23 cellular contexts compared by ENCODE assay signal in genomic region chr1:156228501-156228900, GRCh38. TPM values are rescaled to one million over a fixed set of nuclear protein-coding genes. Genes with fewer than 3 reads are reported as not detected.
DNase-seq lines count a peak whose midpoint lies in the region; ATAC-seq, FAIRE-seq and TF ChIP-seq lines count a peak whose summit lies in the region.
"Had no signal": no experiment of that assay in that cellular context is flagged by ENCODE, and none has a peak within 500 bp of the region (broad histone marks: within the 10 kb centered on the region; RNA-seq: fewer than 3 reads in every experiment).

No MANE protein-coding gene starts in this region.

- no peak overlapping the region for H2BK20ac ChIP-seq in H1 (ENCODE audit: low read length)

- no peak overlapping the region for H3K4ac ChIP-seq in H1 (replicated peaks; ENCODE audit: insufficient read length, low read depth, low read length)

- FAIRE-seq in H1 (lab: Jason Lieb, UNC), result no peak
- FAIRE-seq: astrocyte, urothelium cell line had no signal

- TF ChIP-seq EP300 in H1 (IDR thresholded peaks at IDR 0.05; ENCODE audit: borderline replicate concordance in 1 of 2, low read depth in 2 of 2, low read length in 2 of 2), result no peak

- no peak for TF ChIP-seq RAD21 in H1 (IDR thresholded peaks at IDR 0.05 in 1 of 2, conservative IDR thresholded peaks at IDR 0.05 in 1 of 2; ENCODE audit: low read depth in 2 of 2, low read length in 2 of 2)

- no peak overlapping the region for H4K91ac ChIP-seq in H1 (replicated peaks; ENCODE audit: insufficient read length, low read length)

- no peak overlapping the region for H3K4me3 Mint-ChIP-seq in CD4-positive, CD25-positive, alpha-beta regulatory T cell
- H3K4me3 Mint-ChIP-seq: memory B cell; naive thymus-derived CD4-positive, alpha-beta T cell had no signal

- H4K20me1 ChIP-seq in KMS-11 (ENCODE audit: insufficient read depth), result no peaks in the 10 kb centered on the region
- peaks cover 0 to 5% of the 10 kb centered on the region in 2 experiments for H4K20me1 ChIP-seq in H1 (replicated peaks in 1 of 2; ENCODE audit: control insufficient read depth in 1 of 2, insufficient read depth in 2 of 2, low read length in 2 of 2)

- H2BK12ac ChIP-seq in H1 (ENCODE audit: low read depth, low read length), result no peak overlapping the region

- H3K4me2 ChIP-seq in KMS-11 (peak overlapping the region; percentile 37), H1 (ENCODE audit: insufficient read depth in 1 of 2, low read depth in 2 of 2, low read length in 2 of 2) (no peak overlapping the region)

- H4K8ac ChIP-seq in H1 (ENCODE audit: extremely low read depth, insufficient read depth, low read length), result peak overlapping the region; percentile 64; the same call in 1 of the 2 replicates

- CTCF ChIA-PET in H1 (lab: Charles Lee; ENCODE audit: partially characterized antibody), result interaction anchor here (1.3 to 47.2 kb wide), 3 partner anchors 32 to 132 kb away, joined by 3 to 1265 read pairs (median 14); partner anchors contain the start of gene SEMA4A

- H3K79me2 ChIP-seq in KMS-11 (ENCODE audit: insufficient read depth, low read depth) (no peaks in the 10 kb centered on the region), H1 (ENCODE audit: control insufficient read depth in 1 of 2, insufficient read depth in 2 of 2, low read length in 2 of 2) (0 out of 4 replicates have a peak, but pooled peaks cover 0 to 8% of the 10 kb centered on the region in 2 experiments)

- no peaks in the 10 kb centered on the region for H3K27me3 ChIP-seq in CD4-positive, CD25-positive, alpha-beta regulatory T cell (ENCODE audit: control insufficient read depth, insufficient read depth, low read length)
- H3K27me3 ChIP-seq in KMS-11 (ENCODE audit: insufficient read depth, low read depth), result no peaks in the 10 kb centered on the region
- H3K27me3 ChIP-seq in H1 (replicated peaks in 1 of 4; ENCODE audit: control insufficient read depth in 3 of 4, extremely low read depth in 1 of 4, insufficient read depth in 3 of 4, low read length in 3 of 4), result no peaks in the 10 kb centered on the region
- H3K27me3 ChIP-seq: esophagus muscularis mucosa, gastroesophageal sphincter had no signal

- no peak for DNase-seq in CD4-positive, CD25-positive, alpha-beta regulatory T cell
- DNase-seq in H1 (ENCODE audit: low read depth in 1 of 2, low spot score in 2 of 2) (no peak), COLO829 (ENCODE audit: low spot score) (no peak)
- DNase-seq: activated CD4-positive, CD25-positive, alpha-beta regulatory T cell; activated naive CD4-positive, alpha-beta T cell treated with Interleukin-2 at 50 U/mL for 16 hours; naive thymus-derived CD4-positive, alpha-beta T cell; NCI-H146; NCI-H2171; NCI-H526; right cardiac atrium; stimulated activated CD8-positive, alpha-beta memory T cell treated with anti-CD3 and anti-CD28 coated beads, Interleukin-4, amount 100 ng/mL, for 48 hours; T1000 had no signal

- peak overlapping the region in 2 of 3 donors; percentile 60 to 78 for H3K27ac Mint-ChIP-seq in CD4-positive, CD25-positive, alpha-beta regulatory T cell
- H3K27ac Mint-ChIP-seq: IgD-negative memory B cell, memory B cell had no signal

- WGBS in H1 (ENCODE audit: extremely low coverage in 1 of 2, insufficient coverage in 1 of 2, insufficient read length in 1 of 2, insufficient replicate concordance in 2 of 2, low coverage in 1 of 2, low lambda C conversion rate in 2 of 2, missing lambda C conversion rate in 1 of 2), 2 experiments, result 88% methylated on average over 7 of the region's 7 CpGs; no CpG with 5 or more reads in 1 of the 2 experiments

- peaks cover 8 to 20% (median 16%) of the 10 kb centered on the region in 4 donors for H3K4me1 Mint-ChIP-seq in CD4-positive, CD25-positive, alpha-beta regulatory T cell

- POLR2A ChIA-PET in H1 (lab: Charles Lee; ENCODE audit: partially characterized antibody), result interaction anchor here (0.7 to 12.7 kb wide), 6 partner anchors 14 to 162 kb away, joined by 3 to 82 read pairs (median 4); partner anchors contain the start of genes BGLAP and PAQR6

- no peak overlapping the region for H3K56ac ChIP-seq in H1 (replicated peaks; ENCODE audit: insufficient read length, low read depth, low read length)

- TF ChIP-seq CTCF in KMS-11 (conservative IDR thresholded peaks at IDR 0.05; ENCODE audit: low read depth, low read length), result no peak
- no peak for TF ChIP-seq CTCF in H1 (IDR thresholded peaks at IDR 0.05; ENCODE audit: control extremely low read depth in 1 of 3, insufficient read depth in 1 of 3, low read depth in 1 of 3, low read length in 3 of 3)

- no peak overlapping the region for H2AK5ac ChIP-seq in H1 (ENCODE audit: low read depth, low read length)

- H3K18ac ChIP-seq in H1 (ENCODE audit: extremely low read depth, low read length), result no peak overlapping the region

- peaks cover 22% of the 10 kb centered on the region for H3K36me3 ChIP-seq in CD4-positive, CD25-positive, alpha-beta regulatory T cell (ENCODE audit: control insufficient read depth, insufficient read depth, low read length)
- H3K36me3 ChIP-seq in KMS-11 (ENCODE audit: insufficient read depth), result no peaks in the 10 kb centered on the region
- peaks cover 4 to 20% (median 9%) of the 10 kb centered on the region in 4 experiments; a peak in 7 of 8 replicates for H3K36me3 ChIP-seq in H1 (ENCODE audit: control insufficient read depth in 2 of 4, insufficient read depth in 4 of 4, low read length in 3 of 4)

- no peak overlapping the region for H2BK120ac ChIP-seq in H1 (replicated peaks; ENCODE audit: low read depth, low read length)

- no peaks in the 10 kb centered on the region for H3K27me3 Mint-ChIP-seq in CD4-positive, CD25-positive, alpha-beta regulatory T cell
- H3K27me3 Mint-ChIP-seq: IgD-negative memory B cell; memory B cell; naive thymus-derived CD4-positive, alpha-beta T cell had no signal

- no peak overlapping the region for H3K27ac ChIP-seq in CD4-positive, CD25-positive, alpha-beta regulatory T cell (ENCODE audit: insufficient read depth, low read length, poor library complexity, severe bottlenecking)
- H3K27ac ChIP-seq in KMS-11, result peak overlapping the region; percentile 58
- no peak overlapping the region for H3K27ac ChIP-seq in H1 (ENCODE audit: low read depth, low read length)
- H3K27ac ChIP-seq: esophagus muscularis mucosa, gastroesophageal sphincter had no signal

- no peaks in the 10 kb centered on the region for H3K23me2 ChIP-seq in H1 (ENCODE audit: low read depth, low read length)

- TF ChIP-seq POLR2A in H1 (IDR thresholded peaks at IDR 0.05; ENCODE audit: control extremely low read depth in 1 of 2, low read depth in 2 of 2, low read length in 2 of 2), result no peak

- ATAC-seq in CD4-positive, CD25-positive, alpha-beta regulatory T cell (ENCODE audit: low read depth in 2 of 2), result no peak
- ATAC-seq in GM21717 (IDR thresholded peaks at IDR 0.05; ENCODE audit: unreplicated experiment) (no peak), HG03045 (IDR thresholded peaks at IDR 0.05; ENCODE audit: unreplicated experiment) (no peak)
- ATAC-seq: gastroesophageal sphincter; naive thymus-derived CD4-positive, alpha-beta T cell; right cardiac atrium had no signal

- no peaks in the 10 kb centered on the region for H3K9me3 Mint-ChIP-seq in CD4-positive, CD25-positive, alpha-beta regulatory T cell
- H3K9me3 Mint-ChIP-seq: IgD-negative memory B cell, memory B cell had no signal

- H3K4me3 ChIP-seq in CD4-positive, CD25-positive, alpha-beta regulatory T cell (ENCODE audit: low read depth, low read length), result no peak overlapping the region
- H3K4me3 ChIP-seq in KMS-11 (IDR thresholded peaks at IDR 0.05; ENCODE audit: insufficient read depth, low read depth, low read length), result no peak overlapping the region
- no peak overlapping the region for H3K4me3 ChIP-seq in H1 (ENCODE audit: extremely low read depth in 1 of 4, insufficient read depth in 2 of 4, low read depth in 3 of 4, low read length in 4 of 4)
- H3K4me3 ChIP-seq: esophagus muscularis mucosa, gastroesophageal sphincter had no signal

- no peaks in the 10 kb centered on the region for H3K9me3 ChIP-seq in CD4-positive, CD25-positive, alpha-beta regulatory T cell (ENCODE audit: control insufficient read depth in 2 of 2, low read length in 2 of 2)
- H3K9me3 ChIP-seq in H1 (ENCODE audit: insufficient read depth in 2 of 2, low read depth in 1 of 2, low read length in 1 of 2), result no peaks in the 10 kb centered on the region
- H3K9me3 ChIP-seq: esophagus muscularis mucosa, gastroesophageal sphincter had no signal

- no peak overlapping the region for H2AFZ ChIP-seq in KMS-11 (ENCODE audit: low read depth)
- H2AFZ ChIP-seq in H1 (ENCODE audit: low read length), result no peak overlapping the region

- no peak overlapping the region for H3K14ac ChIP-seq in H1 (ENCODE audit: insufficient read length)

- no peak overlapping the region for H2BK5ac ChIP-seq in H1 (ENCODE audit: low read depth, low read length)

- H3K79me1 ChIP-seq in H1 (ENCODE audit: low read depth, low read length), result peaks cover 3% of the 10 kb centered on the region

- no peak overlapping the region for H2BK15ac ChIP-seq in H1 (ENCODE audit: low read length)

- H3K4me1 ChIP-seq in CD4-positive, CD25-positive, alpha-beta regulatory T cell (ENCODE audit: control insufficient read depth, insufficient read depth, low read length, poor library complexity, severe bottlenecking), result peaks cover 11% of the 10 kb centered on the region
- H3K4me1 ChIP-seq in KMS-11 (ENCODE audit: low read depth, poor library complexity, severe bottlenecking), result peaks cover 93% of the 10 kb centered on the region
- H3K4me1 ChIP-seq in H1 (replicated peaks in 1 of 4; ENCODE audit: control insufficient read depth in 3 of 4, insufficient read depth in 4 of 4, low read length in 3 of 4), result no peaks in the 10 kb centered on the region

- 0 out of 2 replicates have a peak overlapping the region, but pooled peaks have one; percentile 0 for H3K9ac ChIP-seq in KMS-11
- no peak overlapping the region for H3K9ac ChIP-seq in H1 (replicated peaks in 1 of 4; ENCODE audit: extremely low read depth in 1 of 4, low read depth in 3 of 4, low read length in 3 of 4)

- H3K23ac ChIP-seq in H1 (ENCODE audit: insufficient read length), result no peak overlapping the region

- no peak overlapping the region for H4K5ac ChIP-seq in H1 (ENCODE audit: insufficient read length, low read depth, low read length)

- H3K36me3 Mint-ChIP-seq in CD4-positive, CD25-positive, alpha-beta regulatory T cell, result peaks cover 23% of the 10 kb centered on the region

RNA-seq across cellular contexts. Expression of gene BGLAP, which starts 13.5 kb away (rescaled TPM):
- total RNA-seq in CD4-positive, CD25-positive, alpha-beta regulatory T cell, result 1.1 TPM
- polyA plus RNA-seq in CD4-positive, CD25-positive, alpha-beta regulatory T cell, result not detected
- total RNA-seq in H1 (2021; fragmentation: NEBNext Ultra II Directional; extraction: Animal tissue kit (Norgen Biotek cat#: 25700)), result 0.78 and 1.2 TPM in 2 replicates
- 1.5 and 3.2 TPM in 2 replicates for polyA plus RNA-seq in H1 (2011; rRNA removed)
- 1.9 TPM for polyA plus RNA-seq in H1 (2011; cell fraction: cytosol; rRNA removed)
- 7.6 TPM for polyA plus RNA-seq in H1 (2011; cell fraction: nucleus; rRNA removed)
- polyA plus RNA-seq in H1 (2012, experiment 1 of 2), result 0.84 to 3.5 TPM (median 2.3 TPM) in 4 replicates
- 1.1 TPM for polyA plus RNA-seq in H1 (2012, experiment 2 of 2)
- polyA plus RNA-seq in H1 (2013, experiment 1 of 2), result 0.95 TPM
- polyA plus RNA-seq in H1 (2013, experiment 2 of 2), result 0.44 TPM
- polyA minus RNA-seq in H1 (2011; rRNA and poly(A)+ RNA removed), result 0.60 and 0.88 TPM in 2 replicates
- polyA minus RNA-seq in H1 (2011; cell fraction: cytosol; rRNA and poly(A)+ RNA removed), result not detected
- polyA minus RNA-seq in H1 (2011; cell fraction: nucleus; rRNA and poly(A)+ RNA removed), result 3.2 TPM
- total RNA-seq: kidney epithelial cell, osteocyte had no signal
- polyA plus RNA-seq: IgD-negative memory B cell had no signal

RNA-seq across cellular contexts. Expression of gene PMF1, which starts 15.7 kb away (rescaled TPM):
- total RNA-seq in CD4-positive, CD25-positive, alpha-beta regulatory T cell, result 69.3 TPM
- 10 to 100 TPM; 70.6 to 89.9 (median 88.7) TPM for polyA plus RNA-seq in CD4-positive, CD25-positive, alpha-beta regulatory T cell
- total RNA-seq in H1 (2021; fragmentation: NEBNext Ultra II Directional; extraction: Animal tissue kit (Norgen Biotek cat#: 25700)), result 113 and 116 TPM in 2 replicates
- polyA plus RNA-seq in H1 (2011; rRNA removed), result 296 and 337 TPM in 2 replicates
- 245 TPM for polyA plus RNA-seq in H1 (2011; cell fraction: cytosol; rRNA removed)
- 147 TPM for polyA plus RNA-seq in H1 (2011; cell fraction: nucleus; rRNA removed)
- polyA plus RNA-seq in H1 (2012, experiment 1 of 2), result 99.8 to 147 TPM (median 136 TPM) in 4 replicates
- 165 TPM for polyA plus RNA-seq in H1 (2012, experiment 2 of 2)
- polyA plus RNA-seq in H1 (2013, experiment 1 of 2), result 91.8 TPM
- 90.0 TPM for polyA plus RNA-seq in H1 (2013, experiment 2 of 2)
- polyA minus RNA-seq in H1 (2011; rRNA and poly(A)+ RNA removed), result 59.3 and 61.4 TPM in 2 replicates
- 43.6 TPM for polyA minus RNA-seq in H1 (2011; cell fraction: cytosol; rRNA and poly(A)+ RNA removed)
- 23.0 TPM for polyA minus RNA-seq in H1 (2011; cell fraction: nucleus; rRNA and poly(A)+ RNA removed)

RNA-seq across cellular contexts. Expression of gene PAQR6, which starts 19.4 kb away (rescaled TPM):
- 3.7 TPM for total RNA-seq in CD4-positive, CD25-positive, alpha-beta regulatory T cell
- polyA plus RNA-seq in CD4-positive, CD25-positive, alpha-beta regulatory T cell, result 1 to 10 TPM in 1 of 4 donors, under 1 TPM in 3; 0.13 to 2.0 (median 0.57) TPM
- 7.1 and 7.2 TPM in 2 replicates for total RNA-seq in H1 (2021; fragmentation: NEBNext Ultra II Directional; extraction: Animal tissue kit (Norgen Biotek cat#: 25700))
- polyA plus RNA-seq in H1 (2011; rRNA removed), result 11.3 and 20.2 TPM in 2 replicates
- polyA plus RNA-seq in H1 (2011; cell fraction: cytosol; rRNA removed), result 9.6 TPM
- polyA plus RNA-seq in H1 (2011; cell fraction: nucleus; rRNA removed), result 51.0 TPM
- polyA plus RNA-seq in H1 (2012, experiment 1 of 2), result 11.2 to 16.4 TPM (median 12.5 TPM) in 4 replicates
- 3.1 TPM for polyA plus RNA-seq in H1 (2012, experiment 2 of 2)
- 7.7 TPM for polyA plus RNA-seq in H1 (2013, experiment 1 of 2)
- polyA plus RNA-seq in H1 (2013, experiment 2 of 2), result 5.3 TPM
- 1.1 TPM in 2 replicates for polyA minus RNA-seq in H1 (2011; rRNA and poly(A)+ RNA removed)
- 4.1 TPM for polyA minus RNA-seq in H1 (2011; cell fraction: cytosol; rRNA and poly(A)+ RNA removed)
- 4.6 TPM for polyA minus RNA-seq in H1 (2011; cell fraction: nucleus; rRNA and poly(A)+ RNA removed)

RNA-seq across cellular contexts. Expression of gene SLC25A44, which starts 34.6 kb away (rescaled TPM):
- total RNA-seq in CD4-positive, CD25-positive, alpha-beta regulatory T cell, result 21.3 TPM
- polyA plus RNA-seq in CD4-positive, CD25-positive, alpha-beta regulatory T cell, result 10 to 100 TPM in 3 of 4 donors, 1 to 10 TPM in 1; 8.2 to 17.5 (median 12.7) TPM
- total RNA-seq in H1 (2021; fragmentation: NEBNext Ultra II Directional; extraction: Animal tissue kit (Norgen Biotek cat#: 25700)), result 23.4 and 31.4 TPM in 2 replicates
- 27.0 and 32.1 TPM in 2 replicates for polyA plus RNA-seq in H1 (2011; rRNA removed)
- 26.1 TPM for polyA plus RNA-seq in H1 (2011; cell fraction: cytosol; rRNA removed)
- polyA plus RNA-seq in H1 (2011; cell fraction: nucleus; rRNA removed), result 19.4 TPM
- polyA plus RNA-seq in H1 (2012, experiment 1 of 2), result 21.8 to 26.9 TPM (median 25.5 TPM) in 4 replicates
- 11.2 TPM for polyA plus RNA-seq in H1 (2012, experiment 2 of 2)
- 19.3 TPM for polyA plus RNA-seq in H1 (2013, experiment 1 of 2)
- polyA plus RNA-seq in H1 (2013, experiment 2 of 2), result 21.1 TPM
- 50.6 and 53.0 TPM in 2 replicates for polyA minus RNA-seq in H1 (2011; rRNA and poly(A)+ RNA removed)
- polyA minus RNA-seq in H1 (2011; cell fraction: cytosol; rRNA and poly(A)+ RNA removed), result 18.2 TPM
- polyA minus RNA-seq in H1 (2011; cell fraction: nucleus; rRNA and poly(A)+ RNA removed), result 15.3 TPM

RNA-seq across cellular contexts. Expression of gene SMG5, which starts 54.1 kb away (rescaled TPM):
- 64.0 TPM for total RNA-seq in CD4-positive, CD25-positive, alpha-beta regulatory T cell
- polyA plus RNA-seq in CD4-positive, CD25-positive, alpha-beta regulatory T cell, result 10 to 100 TPM; 12.0 to 14.4 (median 14.1) TPM
- total RNA-seq in H1 (2021; fragmentation: NEBNext Ultra II Directional; extraction: Animal tissue kit (Norgen Biotek cat#: 25700)), result 94.7 and 98.0 TPM in 2 replicates
- polyA plus RNA-seq in H1 (2011; rRNA removed), result 32.7 and 45.2 TPM in 2 replicates
- polyA plus RNA-seq in H1 (2011; cell fraction: cytosol; rRNA removed), result 44.5 TPM
- 143 TPM for polyA plus RNA-seq in H1 (2011; cell fraction: nucleus; rRNA removed)
- polyA plus RNA-seq in H1 (2012, experiment 1 of 2), result 66.0 to 90.4 TPM (median 81.2 TPM) in 4 replicates
- 67.9 TPM for polyA plus RNA-seq in H1 (2012, experiment 2 of 2)
- 45.2 TPM for polyA plus RNA-seq in H1 (2013, experiment 1 of 2)
- 42.4 TPM for polyA plus RNA-seq in H1 (2013, experiment 2 of 2)
- polyA minus RNA-seq in H1 (2011; rRNA and poly(A)+ RNA removed), result 61.2 and 65.4 TPM in 2 replicates
- polyA minus RNA-seq in H1 (2011; cell fraction: cytosol; rRNA and poly(A)+ RNA removed), result 32.7 TPM
- 57.6 TPM for polyA minus RNA-seq in H1 (2011; cell fraction: nucleus; rRNA and poly(A)+ RNA removed)
